8 cellular contexts compared by ENCODE assay signal in the genomic region with DNA sequence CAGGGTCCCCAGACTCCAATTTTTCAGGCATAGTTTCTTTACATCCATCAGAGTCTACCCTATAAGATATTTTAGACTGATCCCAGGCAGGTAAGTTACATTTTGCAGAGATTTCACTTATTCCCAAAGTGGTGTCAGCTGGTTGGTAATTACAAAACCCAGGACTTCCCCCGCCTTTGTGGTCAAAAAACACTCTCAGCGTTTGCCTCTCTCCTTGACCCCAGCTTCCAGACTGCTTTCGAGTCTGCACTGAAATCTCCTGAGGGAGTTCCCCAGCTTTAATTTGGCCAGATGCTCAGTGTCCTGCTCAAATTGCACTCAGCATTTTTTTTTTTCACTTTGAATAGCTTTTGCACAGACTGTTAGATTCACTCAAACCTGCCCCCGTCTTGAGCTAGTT. TPM values are rescaled to one million over a fixed set of nuclear protein-coding genes. Genes with fewer than 3 reads are reported as not detected.
DNase-seq lines count a peak whose midpoint lies in the region; ATAC-seq and TF ChIP-seq lines count a peak whose summit lies in the region.

No MANE protein-coding gene starts in this region.

- H3K36me3 Mint-ChIP-seq in CD14-positive monocyte, result no peaks in the 10 kb centered on the region
- peaks cover 0 to 8% (median 0%) of the 10 kb centered on the region in 3 experiments; a peak in 1 of 7 replicates for H3K36me3 Mint-ChIP-seq in H9 (ENCODE audit: insufficient read depth in 1 of 3, low read depth in 3 of 3)

- intact Hi-C loops in CD14-positive monocyte (cut with micrococcal nuclease), result no loop called here

- TF ChIP-seq POLR2A in gastroesophageal sphincter (IDR thresholded peaks at IDR 0.05), result no peak

- no peak overlapping the region for H2AFZ ChIP-seq in H9 (ENCODE audit: low read length)

- H3K36me3 ChIP-seq in gastroesophageal sphincter, result no peaks in the 10 kb centered on the region

- H4K5ac ChIP-seq in H9 (ENCODE audit: insufficient read length, low read depth, low read length), result no peak overlapping the region

- H3K4ac ChIP-seq in H9 (ENCODE audit: low read depth, low read length), result no peak overlapping the region

- no peak overlapping the region for H3K23ac ChIP-seq in H9 (ENCODE audit: insufficient read length, low read depth, low read length)

- DNase-seq in CD14-positive monocyte (ENCODE audit: low spot score) (peak; percentile 32), fibroblast of peridontal ligament (ENCODE audit: extremely low read depth) (peak; percentile 84), RWPE1 (ENCODE audit: low spot score) (no peak), H9 (no peak), cortex of kidney (lab: John Stamatoyannopoulos, UW) (no peak)

- no peak overlapping the region for H3K4me2 ChIP-seq in H9 (ENCODE audit: insufficient read depth, insufficient read length, low read length)

- H4K8ac ChIP-seq in H9 (replicated peaks; ENCODE audit: insufficient read length, low read depth, low read length), result no peak overlapping the region

- H3K23me2 ChIP-seq in H9 (ENCODE audit: insufficient read length, low read depth, low read length, poor library complexity, severe bottlenecking), result no peaks in the 10 kb centered on the region

- no peak overlapping the region for H3T11ph ChIP-seq in H9 (ENCODE audit: low read length)

- CTCF ChIA-PET in RWPE1 (lab: Yijun Ruan, JAX), result no interaction called here

- H3K4me1 ChIP-seq in gastroesophageal sphincter (no peaks in the 10 kb centered on the region), H9 (ENCODE audit: insufficient read depth, low read length) (peaks cover 4% of the 10 kb centered on the region; the same call in 1 of the 2 replicates)

- H2BK12ac ChIP-seq in H9 (ENCODE audit: insufficient read length, low read depth, low read length), result no peak overlapping the region

- 19 to 46% methylated on average over 4 of the region's 4 CpGs for WGBS in gastroesophageal sphincter (ENCODE audit: low coverage in 1 of 2), 2 donors
- no CpG with 5 or more reads among the region's 4 CpGs for WGBS in H9 (ENCODE audit: extremely low coverage, insufficient read length, low lambda C conversion rate)

- no peak overlapping the region for H3K56ac ChIP-seq in H9 (ENCODE audit: insufficient read length, low read depth, low read length)

- no peaks in the 10 kb centered on the region for H3K79me1 ChIP-seq in H9 (ENCODE audit: insufficient read depth, low read depth, low read length, poor library complexity, severe bottlenecking)

- no peak overlapping the region for H2AK5ac ChIP-seq in H9 (ENCODE audit: insufficient read length, low read length)

- no peak overlapping the region for H3K14ac ChIP-seq in H9 (ENCODE audit: insufficient read depth, low read length)

- peaks cover 0 to 9% (median 3%) of the 10 kb centered on the region in 3 donors for H3K27me3 Mint-ChIP-seq in CD14-positive monocyte (ENCODE audit: low read depth in 3 of 3)
- H3K27me3 Mint-ChIP-seq in H9 (ENCODE audit: low read depth), result no peaks in the 10 kb centered on the region; the same call in 1 of the 2 replicates

- TF ChIP-seq CTCF in CD14-positive monocyte (IDR thresholded peaks at IDR 0.05) (no peak), gastroesophageal sphincter (IDR thresholded peaks at IDR 0.05) (no peak), RWPE1 (conservative IDR thresholded peaks at IDR 0.05; ENCODE audit: low read depth) (no peak), H9 (conservative IDR thresholded peaks at IDR 0.05) (no peak)

- H4K91ac ChIP-seq in H9 (ENCODE audit: insufficient read length, low read depth, low read length), result no peak overlapping the region

- H3K4me3 ChIP-seq in gastroesophageal sphincter, result no peak overlapping the region

- H3K27ac Mint-ChIP-seq in CD14-positive monocyte (no peak overlapping the region), H9 (no peak overlapping the region; a peak in 1 of 7 replicates)

- H3K27me3 ChIP-seq in gastroesophageal sphincter, result no peaks in the 10 kb centered on the region
- H3K27me3 ChIP-seq in H9 (ENCODE audit: insufficient read depth, low read length), result no peaks in the 10 kb centered on the region

- H3K27ac ChIP-seq in gastroesophageal sphincter, result no peak overlapping the region
- no peak overlapping the region for H3K27ac ChIP-seq in RWPE1
- H3K27ac ChIP-seq in H9 (ENCODE audit: insufficient read length, low read depth, low read length), result no peak overlapping the region

- no peak overlapping the region for H2BK15ac ChIP-seq in H9 (ENCODE audit: low read depth, low read length)

- H2BK5ac ChIP-seq in H9 (ENCODE audit: insufficient read length, low read length), result no peak overlapping the region

- ATAC-seq in GM19397 (IDR thresholded peaks at IDR 0.05; ENCODE audit: unreplicated experiment) (peak; percentile 65), HG03175 (IDR thresholded peaks at IDR 0.05; ENCODE audit: unreplicated experiment) (peak; percentile 60), gastroesophageal sphincter (no peak)

- H2BK120ac ChIP-seq in H9 (ENCODE audit: low read depth, low read length, poor library complexity, severe bottlenecking), result no peak overlapping the region

- POLR2A ChIA-PET in RWPE1 (lab: Yijun Ruan, JAX; ENCODE audit: low non-redundant PET), result no interaction called here

- H3K4me1 Mint-ChIP-seq in CD14-positive monocyte, result peaks cover 13% of the 10 kb centered on the region
- peaks cover 24% of the 10 kb centered on the region in 2 experiments for H3K4me1 Mint-ChIP-seq in H9

- no peak overlapping the region for H3K18ac ChIP-seq in H9 (ENCODE audit: insufficient read length, low read depth, low read length)

- no peak for TF ChIP-seq EP300 in gastroesophageal sphincter (IDR thresholded peaks at IDR 0.05)

- no peak overlapping the region for H3K9ac ChIP-seq in H9 (ENCODE audit: extremely low read depth, insufficient read length, low read length)

- no peaks in the 10 kb centered on the region for H3K79me2 ChIP-seq in H9 (ENCODE audit: insufficient read depth, low read length)

- peaks cover 0 to 3% (median 0%) of the 10 kb centered on the region in 7 donors for H3K9me3 Mint-ChIP-seq in CD14-positive monocyte
- no peaks in the 10 kb centered on the region; a peak in 1 of 5 replicates for H3K9me3 Mint-ChIP-seq in H9

- H2BK20ac ChIP-seq in H9 (ENCODE audit: low read depth, low read length, poor library complexity, severe bottlenecking), result no peak overlapping the region

- no peaks in the 10 kb centered on the region for H4K20me1 ChIP-seq in H9 (ENCODE audit: control insufficient read depth, insufficient read depth, insufficient read length)

- no peaks in the 10 kb centered on the region for H3K9me3 ChIP-seq in gastroesophageal sphincter
- no peaks in the 10 kb centered on the region for H3K9me3 ChIP-seq in H9 (ENCODE audit: control insufficient read depth, low read depth, low read length)

- H3K4me3 Mint-ChIP-seq in CD14-positive monocyte (no peak overlapping the region), H9 (no peak overlapping the region)

RNA-seq across cellular contexts. Expression of a gene that starts 11.2 kb away (rescaled TPM):
- polyA plus RNA-seq in CD14-positive monocyte, result under 1 TPM in 1 of 2 donors, not detected in 1; 0.04 TPM
- total RNA-seq in gastroesophageal sphincter (10 to 100 TPM in 2 of 4 donors, 1 to 10 TPM in 2; 6.8 to 32.3 (median 10.0) TPM), H9 (2021) (17.6 and 19.9 TPM in 2 replicates)

Comparison
In these comparisons a context has a peak if more than half of its experiments do, and no peak if none do; other contexts are left out.
1. DNase-seq: peak in CD14-positive monocyte (single experiment) and fibroblast of peridontal ligament (single experiment); none in RWPE1 (single experiment), H9 (single experiment) and cortex of kidney (single experiment).